Comparison of ENCODE assay signal across 1 cellular context in the genomic region with DNA sequence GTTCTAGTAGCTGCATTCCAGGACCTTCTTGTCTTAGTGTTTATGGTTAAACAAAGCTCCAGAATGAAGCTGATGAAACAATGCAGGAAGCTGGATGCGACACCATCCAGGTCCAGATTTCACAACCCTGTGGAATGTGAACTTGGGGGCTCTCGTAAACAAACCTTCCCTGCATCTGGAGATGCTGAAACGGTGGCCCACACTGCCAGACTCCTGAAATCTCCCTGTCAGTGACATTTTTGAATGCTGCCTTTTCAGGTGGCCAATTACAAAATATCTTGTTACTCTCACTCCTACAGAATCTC.
TF ChIP-seq lines count a peak whose summit lies in the region.

No MANE protein-coding gene starts in this region.

TF ChIP-seq in HepG2, 621 proteins besides CTCF, POLR2A, EP300 and RAD21 (continued from another document and continues in another):
- TF ChIP-seq, protein P1, sequence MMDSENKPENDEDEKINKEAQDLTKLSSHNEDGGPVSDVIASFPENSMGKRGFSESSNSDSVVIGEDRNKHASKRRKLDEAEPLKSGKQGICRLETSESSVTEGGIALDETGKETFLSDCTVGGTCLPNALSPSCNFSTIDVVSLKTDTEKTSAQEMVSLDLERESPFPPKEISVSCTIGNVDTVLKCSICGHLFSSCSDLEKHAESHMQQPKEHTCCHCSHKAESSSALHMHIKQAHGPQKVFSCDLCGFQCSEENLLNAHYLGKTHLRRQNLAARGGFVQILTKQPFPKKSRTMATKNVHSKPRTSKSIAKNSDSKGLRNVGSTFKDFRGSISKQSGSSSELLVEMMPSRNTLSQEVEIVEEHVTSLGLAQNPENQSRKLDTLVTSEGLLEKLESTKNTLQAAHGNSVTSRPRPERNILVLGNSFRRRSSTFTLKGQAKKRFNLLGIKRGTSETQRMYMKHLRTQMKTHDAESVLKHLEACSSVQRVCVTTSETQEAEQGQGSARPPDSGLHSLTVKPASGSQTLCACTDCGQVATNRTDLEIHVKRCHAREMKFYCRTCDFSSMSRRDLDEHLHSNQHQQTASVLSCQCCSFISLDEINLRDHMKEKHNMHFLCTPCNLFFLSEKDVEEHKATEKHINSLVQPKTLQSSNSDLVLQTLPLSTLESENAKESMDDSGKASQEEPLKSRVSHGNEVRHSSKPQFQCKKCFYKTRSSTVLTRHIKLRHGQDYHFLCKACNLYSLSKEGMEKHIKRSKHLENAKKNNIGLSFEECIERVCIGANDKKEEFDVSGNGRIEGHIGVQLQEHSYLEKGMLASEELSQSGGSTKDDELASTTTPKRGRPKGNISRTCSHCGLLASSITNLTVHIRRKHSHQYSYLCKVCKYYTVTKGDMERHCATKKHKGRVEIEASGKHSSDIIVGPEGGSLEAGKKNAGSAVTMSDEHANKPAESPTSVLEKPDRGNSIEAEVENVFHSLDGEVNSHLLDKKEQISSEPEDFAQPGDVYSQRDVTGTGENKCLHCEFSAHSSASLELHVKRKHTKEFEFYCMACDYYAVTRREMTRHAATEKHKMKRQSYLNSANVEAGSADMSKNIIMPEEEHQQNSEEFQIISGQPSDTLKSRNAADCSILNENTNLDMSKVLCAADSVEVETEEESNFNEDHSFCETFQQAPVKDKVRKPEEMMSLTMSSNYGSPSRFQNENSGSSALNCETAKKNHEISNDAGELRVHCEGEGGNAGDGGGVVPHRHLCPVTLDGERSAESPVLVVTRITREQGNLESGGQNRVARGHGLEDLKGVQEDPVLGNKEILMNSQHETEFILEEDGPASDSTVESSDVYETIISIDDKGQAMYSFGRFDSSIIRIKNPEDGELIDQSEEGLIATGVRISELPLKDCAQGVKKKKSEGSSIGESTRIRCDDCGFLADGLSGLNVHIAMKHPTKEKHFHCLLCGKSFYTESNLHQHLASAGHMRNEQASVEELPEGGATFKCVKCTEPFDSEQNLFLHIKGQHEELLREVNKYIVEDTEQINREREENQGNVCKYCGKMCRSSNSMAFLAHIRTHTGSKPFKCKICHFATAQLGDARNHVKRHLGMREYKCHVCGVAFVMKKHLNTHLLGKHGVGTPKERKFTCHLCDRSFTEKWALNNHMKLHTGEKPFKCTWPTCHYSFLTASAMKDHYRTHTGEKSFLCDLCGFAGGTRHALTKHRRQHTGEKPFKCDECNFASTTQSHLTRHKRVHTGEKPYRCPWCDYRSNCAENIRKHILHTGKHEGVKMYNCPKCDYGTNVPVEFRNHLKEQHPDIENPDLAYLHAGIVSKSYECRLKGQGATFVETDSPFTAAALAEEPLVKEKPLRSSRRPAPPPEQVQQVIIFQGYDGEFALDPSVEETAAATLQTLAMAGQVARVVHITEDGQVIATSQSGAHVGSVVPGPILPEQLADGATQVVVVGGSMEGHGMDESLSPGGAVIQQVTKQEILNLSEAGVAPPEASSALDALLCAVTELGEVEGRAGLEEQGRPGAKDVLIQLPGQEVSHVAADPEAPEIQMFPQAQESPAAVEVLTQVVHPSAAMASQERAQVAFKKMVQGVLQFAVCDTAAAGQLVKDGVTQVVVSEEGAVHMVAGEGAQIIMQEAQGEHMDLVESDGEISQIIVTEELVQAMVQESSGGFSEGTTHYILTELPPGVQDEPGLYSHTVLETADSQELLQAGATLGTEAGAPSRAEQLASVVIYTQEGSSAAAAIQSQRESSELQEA (CRISPR knock-in tag; IDR thresholded peaks at IDR 0.05; ENCODE audit: not compliant biosample characterization): no peak
- no peak for TF ChIP-seq MXD3 (CRISPR knock-in tag; IDR thresholded peaks at IDR 0.05)
- no peak for TF ChIP-seq REXO4 (CRISPR knock-in tag; IDR thresholded peaks at IDR 0.05; ENCODE audit: borderline replicate concordance)
- no peak for TF ChIP-seq SAP130 (CRISPR knock-in tag; IDR thresholded peaks at IDR 0.05; ENCODE audit: low read depth)
- TF ChIP-seq MATR3 (CRISPR knock-in tag; IDR thresholded peaks at IDR 0.05): no peak
- TF ChIP-seq KLF13 (CRISPR knock-in tag; IDR thresholded peaks at IDR 0.05): no peak
- TF ChIP-seq, protein P2, sequence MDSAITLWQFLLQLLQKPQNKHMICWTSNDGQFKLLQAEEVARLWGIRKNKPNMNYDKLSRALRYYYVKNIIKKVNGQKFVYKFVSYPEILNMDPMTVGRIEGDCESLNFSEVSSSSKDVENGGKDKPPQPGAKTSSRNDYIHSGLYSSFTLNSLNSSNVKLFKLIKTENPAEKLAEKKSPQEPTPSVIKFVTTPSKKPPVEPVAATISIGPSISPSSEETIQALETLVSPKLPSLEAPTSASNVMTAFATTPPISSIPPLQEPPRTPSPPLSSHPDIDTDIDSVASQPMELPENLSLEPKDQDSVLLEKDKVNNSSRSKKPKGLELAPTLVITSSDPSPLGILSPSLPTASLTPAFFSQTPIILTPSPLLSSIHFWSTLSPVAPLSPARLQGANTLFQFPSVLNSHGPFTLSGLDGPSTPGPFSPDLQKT (CRISPR knock-in tag; IDR thresholded peaks at IDR 0.05; ENCODE audit: borderline replicate concordance): no peak
- no peak for TF ChIP-seq ZNF615 (CRISPR knock-in tag; IDR thresholded peaks at IDR 0.05; ENCODE audit: borderline replicate concordance)
- TF ChIP-seq CHD2 (IDR thresholded peaks at IDR 0.05; ENCODE audit: low read depth, low read length): no peak
- TF ChIP-seq RERE (CRISPR knock-in tag; IDR thresholded peaks at IDR 0.05; ENCODE audit: low read depth): no peak
- no peak for TF ChIP-seq AGO1 (IDR thresholded peaks at IDR 0.05; ENCODE audit: low read depth, low read length, poor library complexity, severe bottlenecking)
- TF ChIP-seq SRSF4 (IDR thresholded peaks at IDR 0.05; ENCODE audit: low read depth, low read length, poor library complexity, severe bottlenecking): no peak
- no peak for TF ChIP-seq ZNF230 (CRISPR knock-in tag; IDR thresholded peaks at IDR 0.05)
- TF ChIP-seq FIP1L1 (IDR thresholded peaks at IDR 0.05; ENCODE audit: borderline replicate concordance, insufficient read depth, low read depth, low read length): no peak
- no peak for TF ChIP-seq ZNF891 (CRISPR knock-in tag; IDR thresholded peaks at IDR 0.05)
- TF ChIP-seq SRSF9 (IDR thresholded peaks at IDR 0.05; ENCODE audit: borderline replicate concordance, insufficient read depth, low read depth, low read length, poor library complexity, severe bottlenecking): no peak
- TF ChIP-seq, protein P3, sequence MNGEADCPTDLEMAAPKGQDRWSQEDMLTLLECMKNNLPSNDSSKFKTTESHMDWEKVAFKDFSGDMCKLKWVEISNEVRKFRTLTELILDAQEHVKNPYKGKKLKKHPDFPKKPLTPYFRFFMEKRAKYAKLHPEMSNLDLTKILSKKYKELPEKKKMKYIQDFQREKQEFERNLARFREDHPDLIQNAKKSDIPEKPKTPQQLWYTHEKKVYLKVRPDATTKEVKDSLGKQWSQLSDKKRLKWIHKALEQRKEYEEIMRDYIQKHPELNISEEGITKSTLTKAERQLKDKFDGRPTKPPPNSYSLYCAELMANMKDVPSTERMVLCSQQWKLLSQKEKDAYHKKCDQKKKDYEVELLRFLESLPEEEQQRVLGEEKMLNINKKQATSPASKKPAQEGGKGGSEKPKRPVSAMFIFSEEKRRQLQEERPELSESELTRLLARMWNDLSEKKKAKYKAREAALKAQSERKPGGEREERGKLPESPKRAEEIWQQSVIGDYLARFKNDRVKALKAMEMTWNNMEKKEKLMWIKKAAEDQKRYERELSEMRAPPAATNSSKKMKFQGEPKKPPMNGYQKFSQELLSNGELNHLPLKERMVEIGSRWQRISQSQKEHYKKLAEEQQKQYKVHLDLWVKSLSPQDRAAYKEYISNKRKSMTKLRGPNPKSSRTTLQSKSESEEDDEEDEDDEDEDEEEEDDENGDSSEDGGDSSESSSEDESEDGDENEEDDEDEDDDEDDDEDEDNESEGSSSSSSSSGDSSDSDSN (CRISPR knock-in tag; IDR thresholded peaks at IDR 0.05): no peak
- TF ChIP-seq ASH2L (IDR thresholded peaks at IDR 0.05; ENCODE audit: insufficient read length, low read depth, low read length): no peak
- TF ChIP-seq PRMT3 (CRISPR knock-in tag; IDR thresholded peaks at IDR 0.05; ENCODE audit: borderline replicate concordance, low read depth): no peak
- TF ChIP-seq HNRNPK (IDR thresholded peaks at IDR 0.05; ENCODE audit: low read depth, low read length, poor library complexity, severe bottlenecking): no peak
- no peak for TF ChIP-seq NFKBIZ (CRISPR knock-in tag; IDR thresholded peaks at IDR 0.05)
- TF ChIP-seq ZBTB25 (CRISPR knock-in tag; IDR thresholded peaks at IDR 0.05): no peak
- TF ChIP-seq ZNF263 (CRISPR knock-in tag; IDR thresholded peaks at IDR 0.05): no peak
- no peak for TF ChIP-seq ZNF672 (CRISPR knock-in tag; IDR thresholded peaks at IDR 0.05)
- no peak for TF ChIP-seq CENPX (CRISPR knock-in tag; IDR thresholded peaks at IDR 0.05)
- TF ChIP-seq PREB (CRISPR knock-in tag; IDR thresholded peaks at IDR 0.05): no peak
- TF ChIP-seq, protein P4, sequence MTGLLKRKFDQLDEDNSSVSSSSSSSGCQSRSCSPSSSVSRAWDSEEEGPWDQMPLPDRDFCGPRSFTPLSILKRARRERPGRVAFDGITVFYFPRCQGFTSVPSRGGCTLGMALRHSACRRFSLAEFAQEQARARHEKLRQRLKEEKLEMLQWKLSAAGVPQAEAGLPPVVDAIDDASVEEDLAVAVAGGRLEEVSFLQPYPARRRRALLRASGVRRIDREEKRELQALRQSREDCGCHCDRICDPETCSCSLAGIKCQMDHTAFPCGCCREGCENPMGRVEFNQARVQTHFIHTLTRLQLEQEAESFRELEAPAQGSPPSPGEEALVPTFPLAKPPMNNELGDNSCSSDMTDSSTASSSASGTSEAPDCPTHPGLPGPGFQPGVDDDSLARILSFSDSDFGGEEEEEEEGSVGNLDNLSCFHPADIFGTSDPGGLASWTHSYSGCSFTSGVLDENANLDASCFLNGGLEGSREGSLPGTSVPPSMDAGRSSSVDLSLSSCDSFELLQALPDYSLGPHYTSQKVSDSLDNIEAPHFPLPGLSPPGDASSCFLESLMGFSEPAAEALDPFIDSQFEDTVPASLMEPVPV (CRISPR knock-in tag; IDR thresholded peaks at IDR 0.05): no peak
- TF ChIP-seq ZNF207 (IDR thresholded peaks at IDR 0.05; ENCODE audit: borderline replicate concordance): no peak
- no peak for TF ChIP-seq ATF1 (CRISPR knock-in tag; IDR thresholded peaks at IDR 0.05)
